In the genomic region with DNA sequence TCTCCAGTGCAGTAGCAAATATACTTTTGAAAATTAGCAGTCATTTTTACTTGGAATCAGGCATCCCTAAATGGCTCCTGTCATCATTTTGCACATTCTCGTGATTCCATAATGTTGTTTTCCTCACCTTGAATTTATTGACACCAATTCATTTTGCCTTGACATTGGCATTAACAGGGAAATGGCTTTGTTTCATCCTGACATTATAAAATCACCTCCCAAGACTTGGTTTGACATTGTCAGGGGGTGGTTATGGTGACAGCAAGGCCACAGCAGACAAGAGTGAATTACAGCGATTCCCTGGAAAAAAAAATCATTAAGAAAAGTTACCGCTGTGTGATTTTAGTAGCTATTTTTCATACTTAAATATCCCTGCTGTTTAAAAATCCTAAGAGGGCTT, we compare ENCODE assay signal across 10 cellular contexts.
"Had no signal": no experiment of that assay in that cellular context is flagged by ENCODE, and none has a peak within 500 bp of the region (broad histone marks: within the 10 kb centered on the region; RNA-seq: fewer than 3 reads in every experiment).

No MANE protein-coding gene starts in this region.

- H3K27ac ChIP-seq: VCaP, WERI-Rb-1 had no signal

- H3K36me3 ChIP-seq: WERI-Rb-1 had no signal

- ATAC-seq: activated CD4-positive, alpha-beta T cell treated with anti-CD3 and anti-CD28 coated beads for 36 hours; activated CD4-positive, CD25-positive, alpha-beta regulatory T cell treated with anti-CD3 and anti-CD28 coated beads, Interleukin-2, amount 50 U/mL, for 24 hours; activated CD8-positive, alpha-beta memory T cell treated with anti-CD3 and anti-CD28 coated beads, Interleukin-2, amount 10 ng/mL, durations not matched to agents 7 days and 5 days; activated CD8-positive, alpha-beta T cell treated with anti-CD3 and anti-CD28 coated beads for 36 hours; activated CD8-positive, alpha-beta T cell treated with anti-CD3 and anti-CD28 coated beads, Interleukin-2, amount 10 ng/mL, durations not matched to agents 7 days and 5 days; T-cell; T-helper 17 cell; WTC11 had no signal
